In the genomic region with DNA sequence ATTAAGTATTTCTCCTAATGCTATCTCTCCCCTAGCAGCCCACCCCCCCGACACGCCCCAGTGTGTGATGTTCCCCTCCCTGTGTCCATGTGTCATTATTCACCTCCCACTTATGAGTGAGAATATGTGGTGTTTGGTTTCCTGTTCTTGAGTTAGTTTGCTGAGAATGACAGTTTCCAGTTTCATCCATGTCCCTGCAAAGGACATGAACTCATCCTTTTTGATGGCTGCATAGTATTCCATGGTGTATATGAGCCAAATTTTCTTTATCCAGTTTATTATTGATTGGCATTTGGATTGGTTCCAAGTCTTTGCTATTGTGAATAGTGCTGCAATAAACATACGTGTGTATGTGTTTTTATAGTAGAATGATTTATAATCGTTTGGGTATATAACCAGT, we compare ENCODE assay signal across 1 cellular context. TPM values are rescaled to one million over a fixed set of nuclear protein-coding genes. Genes with fewer than 3 reads are reported as not detected.
"Had no signal": no experiment of that assay in that cellular context is flagged by ENCODE, and none has a peak within 500 bp of the region (broad histone marks: within the 10 kb centered on the region; RNA-seq: fewer than 3 reads in every experiment).

No MANE protein-coding gene starts in this region.

RNA-seq across cellular contexts. Expression of gene HEPH, which starts 28.8 kb away (rescaled TPM):
- total RNA-seq: G401 had no signal
